In genomic region chr10:17202506-17202905, GRCh38 we compare ENCODE assay signal across 10 cellular contexts. TPM values are rescaled to one million over a fixed set of nuclear protein-coding genes. Genes with fewer than 3 reads are reported as not detected.
DNase-seq lines count a peak whose midpoint lies in the region; ATAC-seq and TF ChIP-seq lines count a peak whose summit lies in the region.
"Had no signal": no experiment of that assay in that cellular context is flagged by ENCODE, and none has a peak within 500 bp of the region (broad histone marks: within the 10 kb centered on the region; RNA-seq: fewer than 3 reads in every experiment).

No MANE protein-coding gene starts in this region.

- H3K4me3 ChIP-seq in HEK293 (ENCODE audit: low read depth, low read length) = no peak overlapping the region

- no peaks in the 10 kb centered on the region for H3K9me3 ChIP-seq in HEK293 (ENCODE audit: control insufficient read depth, insufficient read depth, low read depth, low read length)
- H3K9me3 ChIP-seq: left ventricle myocardium inferior had no signal

- H3K4me3 Mint-ChIP-seq in activated B cell treated with CpG ODN at 0.5 μM for 24 hours = no peak overlapping the region
- H3K4me3 Mint-ChIP-seq in immature natural killer cell = peak overlapping the region; percentile 14 to 90 (median 53)
- H3K4me3 Mint-ChIP-seq in stimulated activated memory B cell treated with anti-CD40 and anti-IgM and Interleukin-4, amounts not matched to agents 10 μg/mL and 1 μg/mL and 100 μg/mL, for 72 hours = no peak overlapping the region
- no peak overlapping the region for H3K4me3 Mint-ChIP-seq in activated CD4-positive, alpha-beta memory T cell treated with anti-CD3 and anti-CD28 coated beads, Interleukin-2, amount 10 ng/mL, durations not matched to agents 7 days and 5 days

- no peak for DNase-seq in activated B cell treated with CpG ODN at 0.5 μM for 24 hours
- no peak for DNase-seq in immature natural killer cell
- DNase-seq in Ammon's horn (ENCODE audit: low spot score) = no peak
- DNase-seq in activated CD4-positive, alpha-beta memory T cell treated with anti-CD3 and anti-CD28 coated beads, Interleukin-2, amount 10 ng/mL, durations not matched to agents 7 days and 5 days = no peak
- DNase-seq in effector CD4-positive, alpha-beta T cell = no peak
- DNase-seq: left ventricle myocardium inferior; stimulated activated naive CD4-positive, alpha-beta T cell treated with Interleukin-2 at 50 U/mL for 16 hours; T1000 had no signal

- ATAC-seq in activated B cell treated with CpG ODN at 0.5 μM for 24 hours (ENCODE audit: low read depth) = no peak
- ATAC-seq in stimulated activated memory B cell treated with anti-CD40 and anti-IgM and Interleukin-4, amounts not matched to agents 10 μg/mL and 1 μg/mL and 100 μg/mL, for 72 hours = no peak

- POLR2A ChIA-PET in HEK293 (lab: Yijun Ruan, JAX) (interaction anchor here (3.7 kb wide), 1 partner anchor 27 kb away, joined by 78 read pairs; the partner anchor contains the start of gene VIM), activated B cell treated with CpG ODN at 0.5 μM for 24 hours (lab: Charles Lee) (interaction anchor here (2.2 to 6.4 kb wide), 2 partner anchors 27 to 31 kb away, joined by 18 to 251 read pairs; partner anchors contain the start of gene VIM)
- POLR2A ChIA-PET in activated CD4-positive, alpha-beta memory T cell treated with anti-CD3 and anti-CD28 coated beads, Interleukin-2, amount 10 ng/mL, durations not matched to agents 7 days and 5 days (lab: Charles Lee) = interaction anchor here (1.8 to 6.2 kb wide), 6 partner anchors 9 to 178 kb away, joined by 5 to 215 read pairs (median 18); partner anchors contain the start of gene VIM

- no peaks in the 10 kb centered on the region for H3K36me3 ChIP-seq in HEK293 (ENCODE audit: control insufficient read depth in 2 of 2, insufficient read depth in 1 of 2, low read length in 2 of 2)
- H3K36me3 ChIP-seq: left ventricle myocardium inferior had no signal

- H3K4me1 ChIP-seq in HEK293 (ENCODE audit: control insufficient read depth, insufficient read depth, low read length) = peaks cover 4% of the 10 kb centered on the region; the same call in 1 of the 2 replicates

- no peaks in the 10 kb centered on the region for H3K9me3 Mint-ChIP-seq in activated B cell treated with CpG ODN at 0.5 μM for 24 hours
- H3K9me3 Mint-ChIP-seq in immature natural killer cell = no peaks in the 10 kb centered on the region
- H3K9me3 Mint-ChIP-seq in stimulated activated memory B cell treated with anti-CD40 and anti-IgM and Interleukin-4, amounts not matched to agents 10 μg/mL and 1 μg/mL and 100 μg/mL, for 72 hours = no peaks in the 10 kb centered on the region
- H3K9me3 Mint-ChIP-seq in activated CD4-positive, alpha-beta memory T cell treated with anti-CD3 and anti-CD28 coated beads, Interleukin-2, amount 10 ng/mL, durations not matched to agents 7 days and 5 days = no peaks in the 10 kb centered on the region

- H3K36me3 Mint-ChIP-seq in activated B cell treated with CpG ODN at 0.5 μM for 24 hours (ENCODE audit: low read depth) (peaks cover 10% of the 10 kb centered on the region), immature natural killer cell (no peaks in the 10 kb centered on the region)
- H3K36me3 Mint-ChIP-seq in stimulated activated memory B cell treated with anti-CD40 and anti-IgM and Interleukin-4, amounts not matched to agents 10 μg/mL and 1 μg/mL and 100 μg/mL, for 72 hours = no peaks in the 10 kb centered on the region
- peaks cover 5% of the 10 kb centered on the region for H3K36me3 Mint-ChIP-seq in activated CD4-positive, alpha-beta memory T cell treated with anti-CD3 and anti-CD28 coated beads, Interleukin-2, amount 10 ng/mL, durations not matched to agents 7 days and 5 days (ENCODE audit: low read depth)

- H3K27ac ChIP-seq in HEK293 (ENCODE audit: extremely low read depth, low read depth, low read length) = no peak overlapping the region

- no peak for TF ChIP-seq CTCF in HEK293 (tag by site-specific recombination; IDR thresholded peaks at IDR 0.05)
- no peak for TF ChIP-seq CTCF in activated B cell treated with CpG ODN at 0.5 μM for 24 hours (IDR thresholded peaks at IDR 0.05)

- H3K27me3 Mint-ChIP-seq in activated B cell treated with CpG ODN at 0.5 μM for 24 hours (no peaks in the 10 kb centered on the region), immature natural killer cell (ENCODE audit: low read depth in 3 of 3) (peaks cover 1 to 9% (median 7%) of the 10 kb centered on the region in 3 donors)
- no peaks in the 10 kb centered on the region for H3K27me3 Mint-ChIP-seq in stimulated activated memory B cell treated with anti-CD40 and anti-IgM and Interleukin-4, amounts not matched to agents 10 μg/mL and 1 μg/mL and 100 μg/mL, for 72 hours
- H3K27me3 Mint-ChIP-seq in activated CD4-positive, alpha-beta memory T cell treated with anti-CD3 and anti-CD28 coated beads, Interleukin-2, amount 10 ng/mL, durations not matched to agents 7 days and 5 days = no peaks in the 10 kb centered on the region

- CTCF ChIA-PET in HEK293 (lab: Yijun Ruan, JAX) (interaction anchor here (0.6 kb wide), 1 partner anchor 416 kb away, joined by 3 read pairs; no protein-coding TSS in a partner anchor), activated B cell treated with CpG ODN at 0.5 μM for 24 hours (lab: Charles Lee) (interaction anchor here (2.6 kb wide), 1 partner anchor 27 kb away, joined by 35 read pairs; no protein-coding TSS in a partner anchor)
- CTCF ChIA-PET in activated CD4-positive, alpha-beta memory T cell treated with anti-CD3 and anti-CD28 coated beads, Interleukin-2, amount 10 ng/mL, durations not matched to agents 7 days and 5 days (lab: Charles Lee) = interaction anchor here (1.7 kb wide), 1 partner anchor 14 kb away, joined by 6 read pairs; no protein-coding TSS in a partner anchor

- peak overlapping the region; percentile 26 for H3K27ac Mint-ChIP-seq in activated B cell treated with CpG ODN at 0.5 μM for 24 hours
- H3K27ac Mint-ChIP-seq in immature natural killer cell = peak overlapping the region; percentile 14 to 96 (median 64)
- H3K27ac Mint-ChIP-seq in stimulated activated memory B cell treated with anti-CD40 and anti-IgM and Interleukin-4, amounts not matched to agents 10 μg/mL and 1 μg/mL and 100 μg/mL, for 72 hours = peak overlapping the region; percentile 92
- no peak overlapping the region for H3K27ac Mint-ChIP-seq in activated CD4-positive, alpha-beta memory T cell treated with anti-CD3 and anti-CD28 coated beads, Interleukin-2, amount 10 ng/mL, durations not matched to agents 7 days and 5 days

- H3K4me1 Mint-ChIP-seq in activated B cell treated with CpG ODN at 0.5 μM for 24 hours (peaks cover 51% of the 10 kb centered on the region), immature natural killer cell (peaks cover 30 to 44% of the 10 kb centered on the region in 2 donors)
- peaks cover 30% of the 10 kb centered on the region for H3K4me1 Mint-ChIP-seq in stimulated activated memory B cell treated with anti-CD40 and anti-IgM and Interleukin-4, amounts not matched to agents 10 μg/mL and 1 μg/mL and 100 μg/mL, for 72 hours
- H3K4me1 Mint-ChIP-seq in activated CD4-positive, alpha-beta memory T cell treated with anti-CD3 and anti-CD28 coated beads, Interleukin-2, amount 10 ng/mL, durations not matched to agents 7 days and 5 days = peaks cover 68% of the 10 kb centered on the region

- intact Hi-C loops in activated B cell treated with CpG ODN at 0.5 μM for 24 hours (cut with micrococcal nuclease) = no loop called here

TF ChIP-seq in HEK293, 187 proteins besides CTCF, POLR2A, EP300 and RAD21 (continues in another document):
- TF ChIP-seq SP2 (tag by site-specific recombination; IDR thresholded peaks at IDR 0.05) (no peak), ZNF404 (tag by site-specific recombination; IDR thresholded peaks at IDR 0.05) (no peak)

RNA-seq across cellular contexts. Expression of gene TRDMT1, which starts 1.0 kb away (rescaled TPM):
- total RNA-seq in activated B cell treated with CpG ODN at 0.5 μM for 24 hours = 15.0 and 19.9 TPM in 2 replicates
- 1 to 10 TPM; 1.4 to 7.8 (median 3.6) TPM for polyA plus RNA-seq in immature natural killer cell
- total RNA-seq in activated CD4-positive, alpha-beta memory T cell treated with anti-CD3 and anti-CD28 coated beads, Interleukin-2, amount 10 ng/mL, durations not matched to agents 7 days and 5 days = 10 to 100 TPM; 12.3 to 12.7 TPM

RNA-seq across cellular contexts. Expression of gene VIM, which starts 25.5 kb away (rescaled TPM):
- 796 and 798 TPM in 2 replicates for total RNA-seq in activated B cell treated with CpG ODN at 0.5 μM for 24 hours
- polyA plus RNA-seq in immature natural killer cell = 100 to 1,000 TPM in 2 of 3 donors, 10 to 100 TPM in 1; 61.5 to 183 (median 142) TPM
- 1,000 to 10,000 TPM; 2,572 to 2,607 TPM for total RNA-seq in activated CD4-positive, alpha-beta memory T cell treated with anti-CD3 and anti-CD28 coated beads, Interleukin-2, amount 10 ng/mL, durations not matched to agents 7 days and 5 days

Comparison
In these comparisons a context has a peak if more than half of its experiments do, and no peak if none do; other contexts are left out.
1. H3K4me3 Mint-ChIP-seq: peak in immature natural killer cell (5 of 5); none in activated B cell treated with CpG ODN at 0.5 μM for 24 hours (single experiment), stimulated activated memory B cell treated with anti-CD40 and anti-IgM and Interleukin-4, amounts not matched to agents 10 μg/mL and 1 μg/mL and 100 μg/mL, for 72 hours (single experiment) and activated CD4-positive, alpha-beta memory T cell treated with anti-CD3 and anti-CD28 coated beads, Interleukin-2, amount 10 ng/mL, durations not matched to agents 7 days and 5 days (single experiment).